ENCODE assay signal across 9 cellular contexts in the genomic region with DNA sequence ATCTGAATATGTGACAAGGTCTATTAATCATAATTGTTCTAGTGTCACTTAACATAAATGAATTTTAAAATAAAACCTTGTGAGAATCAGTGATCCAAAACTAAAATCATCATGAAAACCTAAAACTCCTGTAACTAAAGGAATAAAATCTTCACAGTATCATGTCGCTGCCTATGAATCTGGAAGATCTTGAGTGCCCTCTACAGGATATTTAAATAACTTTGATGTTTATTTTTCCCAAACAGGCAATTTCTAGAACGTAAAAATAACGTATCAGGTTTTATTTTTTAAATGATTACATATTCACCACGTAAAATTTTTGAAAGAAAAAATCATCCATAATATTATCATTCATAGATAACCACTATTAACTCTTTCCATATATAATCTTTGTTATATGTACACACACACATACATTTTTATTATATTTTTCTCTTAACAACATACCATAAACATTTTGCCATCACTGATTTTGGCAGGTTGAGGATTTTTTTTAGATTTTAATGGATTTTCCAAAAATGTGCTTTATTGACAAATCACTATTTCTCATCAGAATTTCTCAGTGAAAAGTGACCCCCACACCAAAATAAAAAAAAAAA.
DNase-seq lines count a peak whose midpoint lies in the region; ATAC-seq and TF ChIP-seq lines count a peak whose summit lies in the region.
"Had no signal": no experiment of that assay in that cellular context is flagged by ENCODE, and none has a peak within 500 bp of the region (broad histone marks: within the 10 kb centered on the region; RNA-seq: fewer than 3 reads in every experiment).

No MANE protein-coding gene starts in this region.

- H3K4me1 Mint-ChIP-seq in CD4-positive, CD25-positive, alpha-beta regulatory T cell, result no peaks in the 10 kb centered on the region
- H3K4me1 Mint-ChIP-seq in neural crest cell, result no peaks in the 10 kb centered on the region

- H3K27me3 Mint-ChIP-seq in CD4-positive, CD25-positive, alpha-beta regulatory T cell, result no peaks in the 10 kb centered on the region
- peaks cover 18% of the 10 kb centered on the region for H3K27me3 Mint-ChIP-seq in neural crest cell (ENCODE audit: low read depth)

- no peak for ATAC-seq in CD4-positive, CD25-positive, alpha-beta regulatory T cell (ENCODE audit: low read depth in 2 of 2)
- ATAC-seq in GM21786 (IDR thresholded peaks at IDR 0.05; ENCODE audit: unreplicated experiment), result peak; percentile 46
- ATAC-seq in HG03342 (IDR thresholded peaks at IDR 0.05; ENCODE audit: unreplicated experiment), result no peak

- peak in 2 of 3 donors; percentile 7 to 19 for DNase-seq in CD4-positive, CD25-positive, alpha-beta regulatory T cell
- DNase-seq in NCI-H748 treated with DMSO at 0.1 percent for 48 hours (lab: John Stamatoyannopoulos, UW), result peak; percentile 44
- peak; percentile 70 for DNase-seq in dedifferentiated amniotic fluid mesenchymal stem cell (ENCODE audit: extremely low spot score)
- DNase-seq in neural crest cell (ENCODE audit: low read depth, low spot score), result no peak
- no peak for DNase-seq in GDM1 (lab: John Stamatoyannopoulos, UW)
- DNase-seq in T-helper 9 cell, result no peak
- DNase-seq: left cardiac atrium had no signal

- H3K4me3 ChIP-seq in CD4-positive, CD25-positive, alpha-beta regulatory T cell (ENCODE audit: low read depth, low read length), result no peak overlapping the region

- H3K4me3 Mint-ChIP-seq in CD4-positive, CD25-positive, alpha-beta regulatory T cell, result no peak overlapping the region
- no peak overlapping the region for H3K4me3 Mint-ChIP-seq in neural crest cell

- TF ChIP-seq CTCF in neural crest cell (conservative IDR thresholded peaks at IDR 0.05), result peak; percentile 82

- peaks cover 0 to 2% (median 0%) of the 10 kb centered on the region in 7 donors for H3K9me3 Mint-ChIP-seq in CD4-positive, CD25-positive, alpha-beta regulatory T cell
- H3K9me3 Mint-ChIP-seq in neural crest cell, result no peaks in the 10 kb centered on the region

- H3K36me3 ChIP-seq in CD4-positive, CD25-positive, alpha-beta regulatory T cell (ENCODE audit: control insufficient read depth, insufficient read depth, low read length), result no peaks in the 10 kb centered on the region

- H3K36me3 Mint-ChIP-seq in CD4-positive, CD25-positive, alpha-beta regulatory T cell, result no peaks in the 10 kb centered on the region
- H3K36me3 Mint-ChIP-seq in neural crest cell (ENCODE audit: low read depth), result no peaks in the 10 kb centered on the region

- H3K4me1 ChIP-seq in CD4-positive, CD25-positive, alpha-beta regulatory T cell (ENCODE audit: control insufficient read depth, insufficient read depth, low read length, poor library complexity, severe bottlenecking), result no peaks in the 10 kb centered on the region

- peaks cover 2% of the 10 kb centered on the region for H3K27me3 ChIP-seq in CD4-positive, CD25-positive, alpha-beta regulatory T cell (ENCODE audit: control insufficient read depth, insufficient read depth, low read length)

- H3K27ac ChIP-seq in CD4-positive, CD25-positive, alpha-beta regulatory T cell (ENCODE audit: insufficient read depth, low read length, poor library complexity, severe bottlenecking), result no peak overlapping the region

- H3K27ac Mint-ChIP-seq in CD4-positive, CD25-positive, alpha-beta regulatory T cell, result no peak overlapping the region
- no peak overlapping the region for H3K27ac Mint-ChIP-seq in neural crest cell (ENCODE audit: unreplicated experiment)

- H3K9me3 ChIP-seq in CD4-positive, CD25-positive, alpha-beta regulatory T cell (ENCODE audit: control insufficient read depth in 2 of 2, low read length in 2 of 2), result no peaks in the 10 kb centered on the region

Comparison
In these comparisons a context has a peak if more than half of its experiments do, and no peak if none do; other contexts are left out.
1. DNase-seq: peak in CD4-positive, CD25-positive, alpha-beta regulatory T cell (2 of 3), NCI-H748 treated with DMSO at 0.1 percent for 48 hours (single experiment) and dedifferentiated amniotic fluid mesenchymal stem cell (single experiment); none in neural crest cell (single experiment), GDM1 (single experiment) and T-helper 9 cell (single experiment).